Comparison of ENCODE assay signal across 1 cellular context in the genomic region with DNA sequence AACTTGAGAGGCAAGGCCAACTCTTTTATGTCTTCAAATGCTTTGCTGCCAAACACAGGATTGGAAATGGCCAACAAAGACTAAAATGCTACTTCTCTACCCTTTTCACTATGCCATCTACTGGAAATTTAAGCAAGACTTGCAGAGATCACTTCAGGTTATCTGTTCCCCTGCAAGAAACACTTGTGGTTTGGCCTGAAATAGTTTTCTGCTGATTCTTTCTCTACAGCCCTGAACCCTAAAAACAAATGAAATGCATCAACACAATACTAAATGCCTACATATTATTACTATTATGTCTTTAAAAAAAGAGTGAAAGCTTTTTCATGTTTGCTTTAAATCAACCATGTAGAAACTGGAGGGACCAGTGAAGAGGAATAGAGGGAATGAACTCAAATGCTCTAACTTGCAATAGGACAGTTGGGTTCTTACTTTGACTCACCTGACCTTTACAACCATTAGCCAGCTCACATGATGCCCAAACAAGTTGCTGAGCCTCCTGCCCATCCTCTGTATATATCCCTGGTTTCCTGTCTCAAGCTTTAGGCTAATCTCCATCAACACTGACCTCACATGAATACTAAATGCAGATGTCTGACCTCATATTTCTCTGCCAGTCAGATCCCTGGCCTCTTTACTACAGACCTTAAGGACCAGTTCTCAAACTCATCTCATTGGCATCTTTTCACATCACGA.
A peak's percentile ranks its signal among the peaks of the same experiment; 100 is the strongest.
TF ChIP-seq lines count a peak whose summit lies in the region.

No MANE protein-coding gene starts in this region.

TF ChIP-seq in K562, 482 proteins besides CTCF, POLR2A, EP300 and RAD21 (continues in another document):
- TF ChIP-seq ERF (CRISPR knock-in tag; IDR thresholded peaks at IDR 0.05) = no peak
- peak; percentile 69 for TF ChIP-seq TCF3 (CRISPR knock-in tag; IDR thresholded peaks at IDR 0.05)
- no peak for TF ChIP-seq KAT8 (IDR thresholded peaks at IDR 0.05; ENCODE audit: low read depth)
- no peak for TF ChIP-seq ZNF174 (CRISPR knock-in tag; IDR thresholded peaks at IDR 0.05)
- TF ChIP-seq HMBOX1 (IDR thresholded peaks at IDR 0.05) = peak; percentile 38; the same call in 1 of the 2 replicates
- TF ChIP-seq SMC3 (conservative IDR thresholded peaks at IDR 0.05; ENCODE audit: insufficient read depth, low read depth, low read length) = no peak
- no peak for TF ChIP-seq SMAD1 (IDR thresholded peaks at IDR 0.05; ENCODE audit: low read depth, low read length, partially characterized antibody)
- TF ChIP-seq TEAD4 (IDR thresholded peaks at IDR 0.05; ENCODE audit: low read length) = peak; percentile 61; the same call in 1 of the 2 replicates
- TF ChIP-seq TEAD4 (CRISPR knock-in tag; IDR thresholded peaks at IDR 0.05; ENCODE audit: borderline replicate concordance) = no peak
- no peak for TF ChIP-seq ZNF143 (CRISPR knock-in tag; IDR thresholded peaks at IDR 0.05)
- TF ChIP-seq ZNF586 (CRISPR knock-in tag; conservative IDR thresholded peaks at IDR 0.05) = no peak
- no peak for TF ChIP-seq CREB5 (CRISPR knock-in tag; IDR thresholded peaks at IDR 0.05)
- TF ChIP-seq, protein P1, sequence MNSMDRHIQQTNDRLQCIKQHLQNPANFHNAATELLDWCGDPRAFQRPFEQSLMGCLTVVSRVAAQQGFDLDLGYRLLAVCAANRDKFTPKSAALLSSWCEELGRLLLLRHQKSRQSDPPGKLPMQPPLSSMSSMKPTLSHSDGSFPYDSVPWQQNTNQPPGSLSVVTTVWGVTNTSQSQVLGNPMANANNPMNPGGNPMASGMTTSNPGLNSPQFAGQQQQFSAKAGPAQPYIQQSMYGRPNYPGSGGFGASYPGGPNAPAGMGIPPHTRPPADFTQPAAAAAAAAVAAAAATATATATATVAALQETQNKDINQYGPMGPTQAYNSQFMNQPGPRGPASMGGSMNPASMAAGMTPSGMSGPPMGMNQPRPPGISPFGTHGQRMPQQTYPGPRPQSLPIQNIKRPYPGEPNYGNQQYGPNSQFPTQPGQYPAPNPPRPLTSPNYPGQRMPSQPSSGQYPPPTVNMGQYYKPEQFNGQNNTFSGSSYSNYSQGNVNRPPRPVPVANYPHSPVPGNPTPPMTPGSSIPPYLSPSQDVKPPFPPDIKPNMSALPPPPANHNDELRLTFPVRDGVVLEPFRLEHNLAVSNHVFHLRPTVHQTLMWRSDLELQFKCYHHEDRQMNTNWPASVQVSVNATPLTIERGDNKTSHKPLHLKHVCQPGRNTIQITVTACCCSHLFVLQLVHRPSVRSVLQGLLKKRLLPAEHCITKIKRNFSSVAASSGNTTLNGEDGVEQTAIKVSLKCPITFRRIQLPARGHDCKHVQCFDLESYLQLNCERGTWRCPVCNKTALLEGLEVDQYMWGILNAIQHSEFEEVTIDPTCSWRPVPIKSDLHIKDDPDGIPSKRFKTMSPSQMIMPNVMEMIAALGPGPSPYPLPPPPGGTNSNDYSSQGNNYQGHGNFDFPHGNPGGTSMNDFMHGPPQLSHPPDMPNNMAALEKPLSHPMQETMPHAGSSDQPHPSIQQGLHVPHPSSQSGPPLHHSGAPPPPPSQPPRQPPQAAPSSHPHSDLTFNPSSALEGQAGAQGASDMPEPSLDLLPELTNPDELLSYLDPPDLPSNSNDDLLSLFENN (IDR thresholded peaks at IDR 0.05; ENCODE audit: low read depth in 2 of 2, low read length in 2 of 2) = no peak
- no peak for TF ChIP-seq ESRRA (IDR thresholded peaks at IDR 0.05; ENCODE audit: borderline replicate concordance, low read depth)
- no peak for TF ChIP-seq SAFB2 (IDR thresholded peaks at IDR 0.05; ENCODE audit: borderline replicate concordance, low read depth, low read length, severe bottlenecking)
- TF ChIP-seq KDM4B (IDR thresholded peaks at IDR 0.05; ENCODE audit: borderline replicate concordance in 2 of 2, low read depth in 1 of 2) = no peak
- 0 out of 2 replicates have a peak, but pooled peaks have one; percentile 38 for TF ChIP-seq SMARCA4 (IDR thresholded peaks at IDR 0.05)
- TF ChIP-seq TEAD2 (tag; IDR thresholded peaks at IDR 0.05) = no peak
- TF ChIP-seq, protein P2, sequence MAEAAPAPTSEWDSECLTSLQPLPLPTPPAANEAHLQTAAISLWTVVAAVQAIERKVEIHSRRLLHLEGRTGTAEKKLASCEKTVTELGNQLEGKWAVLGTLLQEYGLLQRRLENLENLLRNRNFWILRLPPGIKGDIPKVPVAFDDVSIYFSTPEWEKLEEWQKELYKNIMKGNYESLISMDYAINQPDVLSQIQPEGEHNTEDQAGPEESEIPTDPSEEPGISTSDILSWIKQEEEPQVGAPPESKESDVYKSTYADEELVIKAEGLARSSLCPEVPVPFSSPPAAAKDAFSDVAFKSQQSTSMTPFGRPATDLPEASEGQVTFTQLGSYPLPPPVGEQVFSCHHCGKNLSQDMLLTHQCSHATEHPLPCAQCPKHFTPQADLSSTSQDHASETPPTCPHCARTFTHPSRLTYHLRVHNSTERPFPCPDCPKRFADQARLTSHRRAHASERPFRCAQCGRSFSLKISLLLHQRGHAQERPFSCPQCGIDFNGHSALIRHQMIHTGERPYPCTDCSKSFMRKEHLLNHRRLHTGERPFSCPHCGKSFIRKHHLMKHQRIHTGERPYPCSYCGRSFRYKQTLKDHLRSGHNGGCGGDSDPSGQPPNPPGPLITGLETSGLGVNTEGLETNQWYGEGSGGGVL (CRISPR knock-in tag; IDR thresholded peaks at IDR 0.05) = no peak
- TF ChIP-seq MITF (IDR thresholded peaks at IDR 0.05) = no peak
- no peak for TF ChIP-seq CBX2 (IDR thresholded peaks at IDR 0.05; ENCODE audit: insufficient read depth, low read length, poor library complexity, severe bottlenecking)
- TF ChIP-seq OTX1 (CRISPR knock-in tag; IDR thresholded peaks at IDR 0.05) = no peak
- no peak for TF ChIP-seq NFRKB (IDR thresholded peaks at IDR 0.05; ENCODE audit: low read depth)
- TF ChIP-seq TAF1 (IDR thresholded peaks at IDR 0.05; ENCODE audit: control insufficient read depth, extremely low read depth, insufficient read depth, low read length, severe bottlenecking) = no peak
- TF ChIP-seq NFXL1 (CRISPR knock-in tag; IDR thresholded peaks at IDR 0.05) = no peak
- no peak for TF ChIP-seq MCM3 (IDR thresholded peaks at IDR 0.05)
- no peak for TF ChIP-seq TGIF2 (CRISPR knock-in tag; IDR thresholded peaks at IDR 0.05)
- TF ChIP-seq, protein P3, sequence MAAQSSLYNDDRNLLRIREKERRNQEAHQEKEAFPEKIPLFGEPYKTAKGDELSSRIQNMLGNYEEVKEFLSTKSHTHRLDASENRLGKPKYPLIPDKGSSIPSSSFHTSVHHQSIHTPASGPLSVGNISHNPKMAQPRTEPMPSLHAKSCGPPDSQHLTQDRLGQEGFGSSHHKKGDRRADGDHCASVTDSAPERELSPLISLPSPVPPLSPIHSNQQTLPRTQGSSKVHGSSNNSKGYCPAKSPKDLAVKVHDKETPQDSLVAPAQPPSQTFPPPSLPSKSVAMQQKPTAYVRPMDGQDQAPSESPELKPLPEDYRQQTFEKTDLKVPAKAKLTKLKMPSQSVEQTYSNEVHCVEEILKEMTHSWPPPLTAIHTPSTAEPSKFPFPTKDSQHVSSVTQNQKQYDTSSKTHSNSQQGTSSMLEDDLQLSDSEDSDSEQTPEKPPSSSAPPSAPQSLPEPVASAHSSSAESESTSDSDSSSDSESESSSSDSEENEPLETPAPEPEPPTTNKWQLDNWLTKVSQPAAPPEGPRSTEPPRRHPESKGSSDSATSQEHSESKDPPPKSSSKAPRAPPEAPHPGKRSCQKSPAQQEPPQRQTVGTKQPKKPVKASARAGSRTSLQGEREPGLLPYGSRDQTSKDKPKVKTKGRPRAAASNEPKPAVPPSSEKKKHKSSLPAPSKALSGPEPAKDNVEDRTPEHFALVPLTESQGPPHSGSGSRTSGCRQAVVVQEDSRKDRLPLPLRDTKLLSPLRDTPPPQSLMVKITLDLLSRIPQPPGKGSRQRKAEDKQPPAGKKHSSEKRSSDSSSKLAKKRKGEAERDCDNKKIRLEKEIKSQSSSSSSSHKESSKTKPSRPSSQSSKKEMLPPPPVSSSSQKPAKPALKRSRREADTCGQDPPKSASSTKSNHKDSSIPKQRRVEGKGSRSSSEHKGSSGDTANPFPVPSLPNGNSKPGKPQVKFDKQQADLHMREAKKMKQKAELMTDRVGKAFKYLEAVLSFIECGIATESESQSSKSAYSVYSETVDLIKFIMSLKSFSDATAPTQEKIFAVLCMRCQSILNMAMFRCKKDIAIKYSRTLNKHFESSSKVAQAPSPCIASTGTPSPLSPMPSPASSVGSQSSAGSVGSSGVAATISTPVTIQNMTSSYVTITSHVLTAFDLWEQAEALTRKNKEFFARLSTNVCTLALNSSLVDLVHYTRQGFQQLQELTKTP (IDR thresholded peaks at IDR 0.05; ENCODE audit: low read depth in 1 of 2, partially characterized antibody in 2 of 2) = no peak
- TF ChIP-seq CHAMP1 (IDR thresholded peaks at IDR 0.05) = no peak
- no peak for TF ChIP-seq MIER1 (IDR thresholded peaks at IDR 0.05; ENCODE audit: low read depth)
- TF ChIP-seq RCOR1 (IDR thresholded peaks at IDR 0.05; ENCODE audit: borderline replicate concordance in 1 of 2, low read depth in 2 of 2, low read length in 2 of 2) = no peak
- TF ChIP-seq FOXA3 (CRISPR knock-in tag; conservative IDR thresholded peaks at IDR 0.05 in 1 of 2, IDR thresholded peaks at IDR 0.05 in 1 of 2) = no peak
